1 cellular context compared by ENCODE assay signal in genomic region chr17:28407974-28408306, GRCh38.
A peak's percentile ranks its signal among the peaks of the same experiment; 100 is the strongest.
TF ChIP-seq lines count a peak whose summit lies in the region.

No MANE protein-coding gene starts in this region.

TF ChIP-seq in HEK293, 187 proteins besides CTCF, POLR2A, EP300 and RAD21 (continued from another document):
- TF ChIP-seq ZBTB49 (tag by site-specific recombination; IDR thresholded peaks at IDR 0.05; ENCODE audit: low read depth) (no peak), WT1 (tag by site-specific recombination; IDR thresholded peaks at IDR 0.05) (peak; percentile 12; the same call in 1 of the 2 replicates), ZNF785 (tag by site-specific recombination; IDR thresholded peaks at IDR 0.05) (no peak), AEBP2 (tag by site-specific recombination; IDR thresholded peaks at IDR 0.05; ENCODE audit: borderline replicate concordance) (no peak), ZNF121 (tag by site-specific recombination; IDR thresholded peaks at IDR 0.05) (no peak), ZBTB17 (tag by site-specific recombination; IDR thresholded peaks at IDR 0.05) (peak; percentile 10; the same call in 1 of the 2 replicates), ZNF292 (tag by site-specific recombination; IDR thresholded peaks at IDR 0.05; ENCODE audit: borderline replicate concordance, low read depth) (no peak), ZNF629 (tag by site-specific recombination; IDR thresholded peaks at IDR 0.05) (0 out of 2 replicates have a peak, but pooled peaks have one; percentile 5), ZSCAN18 (tag by site-specific recombination; IDR thresholded peaks at IDR 0.05) (no peak), PRDM10 (tag by site-specific recombination; IDR thresholded peaks at IDR 0.05) (peak; percentile 41; the same call in 1 of the 2 replicates), ZSCAN4 (tag by site-specific recombination; IDR thresholded peaks at IDR 0.05) (no peak), ZNF596 (tag by site-specific recombination; IDR thresholded peaks at IDR 0.05) (no peak), ZNF133 (tag by site-specific recombination; IDR thresholded peaks at IDR 0.05) (no peak), ZNF776 (tag by site-specific recombination; IDR thresholded peaks at IDR 0.05; ENCODE audit: borderline replicate concordance) (no peak), ZNF10 (tag by site-specific recombination; IDR thresholded peaks at IDR 0.05) (no peak)
